ENCODE assay signal across 29 cellular contexts in genomic region chr9:29564564-29564963, GRCh38.
DNase-seq lines count a peak whose midpoint lies in the region; ATAC-seq and TF ChIP-seq lines count a peak whose summit lies in the region.
"Had no signal": no experiment of that assay in that cellular context is flagged by ENCODE, and none has a peak within 500 bp of the region (broad histone marks: within the 10 kb centered on the region; RNA-seq: fewer than 3 reads in every experiment).

No MANE protein-coding gene starts in this region.

- ATAC-seq in HG02678 (IDR thresholded peaks at IDR 0.05; ENCODE audit: unreplicated experiment): no peak
- ATAC-seq: CD8-positive, alpha-beta T cell; K562; naive thymus-derived CD4-positive, alpha-beta T cell had no signal

- TF ChIP-seq CTCF in astrocyte of the spinal cord (IDR thresholded peaks at IDR 0.05; ENCODE audit: low read depth, low read length): no peak

- in situ Hi-C loops in astrocyte of the spinal cord (cut with HindIII; ENCODE audit: low sequenced_read_pairs): no loop called here

- DNase-seq in COLO829 (ENCODE audit: low spot score): peak; percentile 31
- peak; percentile 22 for DNase-seq in M059J (ENCODE audit: low read depth)
- peak; percentile 6 for DNase-seq in astrocyte of the spinal cord (ENCODE audit: low read depth, low spot score)
- DNase-seq in kidney tubule cell (ENCODE audit: low spot score): peak; percentile 4
- DNase-seq in NCI-H2196 (lab: John Stamatoyannopoulos, UW; ENCODE audit: unreplicated experiment): no peak
- no peak for DNase-seq in NCI-H1436 treated with DMSO at 0.1 percent for 48 hours (lab: John Stamatoyannopoulos, UW)
- DNase-seq in anterior cingulate cortex (lab: John Stamatoyannopoulos, UW): no peak
- DNase-seq: activated CD4-positive, alpha-beta T cell treated with anti-CD3 and anti-CD28 coated beads, Interleukin-2, amount 50 U/mL, for 48 hours; activated CD8-positive, alpha-beta memory T cell treated with anti-CD3 and anti-CD28 coated beads, Interleukin-2, amount 50 U/mL, for 4 hours; activated naive CD4-positive, alpha-beta T cell treated with anti-CD3 and anti-CD28 coated beads, Interleukin-2, amount 10 ng/mL, durations not matched to agents 7 days and 5 days; CD8-positive, alpha-beta T cell; effector memory CD4-positive, alpha-beta T cell; H9; left ventricle myocardium inferior; naive thymus-derived CD4-positive, alpha-beta T cell; NCI-H1417 treated with DMSO at 0.1 percent for 48 hours; NCI-H510A treated with DMSO at 0.1 percent for 48 hours; NK-92 treated with Interleukin-12 subunit alpha and Interleukin-12 subunit beta, amount 100 ng/mL, for 24 hours; nucleus accumbens; SIG-M5; stimulated activated CD8-positive, alpha-beta memory T cell treated with anti-CD3 and anti-CD28 coated beads, Interleukin-4, amount 100 ng/mL, for 48 hours; T-helper 1 cell; trophoblast cell had no signal

- no peak overlapping the region for H3K4me3 ChIP-seq in astrocyte of the spinal cord (ENCODE audit: low read depth, low read length)
- H3K4me3 ChIP-seq: cardiac muscle cell, coronary artery, esophagus muscularis mucosa, K562, left ventricle myocardium inferior, skin epidermis had no signal

Comparison
In these comparisons a context has a peak if more than half of its experiments do, and no peak if none do; other contexts are left out.
1. DNase-seq: peak in COLO829 (single experiment), M059J (single experiment), astrocyte of the spinal cord (single experiment) and kidney tubule cell (single experiment); none in NCI-H2196 (single experiment), NCI-H1436 treated with DMSO at 0.1 percent for 48 hours (single experiment) and anterior cingulate cortex (0 of 58).